Comparison of ENCODE assay signal across 10 cellular contexts in genomic region chr19:16368385-16369305, GRCh38. TPM values are rescaled to one million over a fixed set of nuclear protein-coding genes. Genes with fewer than 3 reads are reported as not detected.
DNase-seq lines count a peak whose midpoint lies in the region; ATAC-seq lines count a peak whose summit lies in the region.
"Had no signal": no experiment of that assay in that cellular context is flagged by ENCODE, and none has a peak within 500 bp of the region (broad histone marks: within the 10 kb centered on the region; RNA-seq: fewer than 3 reads in every experiment).

No MANE protein-coding gene starts in this region.

- intact Hi-C loops in left ventricle myocardium superior (cut with micrococcal nuclease) (no loop called here), Right ventricle myocardium inferior (cut with DNase I) (no loop called here), posterior vena cava (cut with DNase I) (no loop called here)

- peak; percentile 16 for DNase-seq in left ventricle myocardium superior
- DNase-seq in Right ventricle myocardium inferior (ENCODE audit: missing footprints) = no peak
- DNase-seq in activated CD4-positive, alpha-beta T cell treated with anti-CD3 and anti-CD28 coated beads for 48 hours = peak; percentile 42
- DNase-seq in effector CD4-positive, alpha-beta T cell = peak; percentile 83
- DNase-seq in stimulated activated naive CD4-positive, alpha-beta T cell treated with Interleukin-2 at 50 U/mL for 16 hours (lab: John Stamatoyannopoulos, UW) = peak; percentile 40
- DNase-seq in posterior vena cava (ENCODE audit: low spot score) = no peak
- no peak for DNase-seq in NCI-H146 treated with DMSO at 0.1 percent for 48 hours (lab: John Stamatoyannopoulos, UW; ENCODE audit: unreplicated experiment)
- no peak for DNase-seq in G401 (ENCODE audit: low spot score)
- DNase-seq: glutamatergic neuron, left ventricle myocardium inferior had no signal

- in situ Hi-C loops in G401 (cut with HindIII; ENCODE audit: low sequenced_read_pairs) = loop anchor here (25.0 kb wide), 1 partner anchor 131 kb away; no protein-coding TSS in a partner anchor

- ATAC-seq in left ventricle myocardium superior (no peak), Right ventricle myocardium inferior (no peak)

RNA-seq across cellular contexts. Expression of gene KLF2, which starts 44.0 kb away (rescaled TPM):
- total RNA-seq in left ventricle myocardium superior (72.1 TPM), Right ventricle myocardium inferior (73.1 TPM), posterior vena cava (100 to 1,000 TPM in 1 of 2 donors, 10 to 100 TPM in 1; 97.8 to 208 TPM)
- total RNA-seq in G401 (2014; rRNA removed; shearing (Covaris generic)) = 4.8 TPM in 1 of 2 replicates, not detected in the other

Comparison
In these comparisons a context has a peak if more than half of its experiments do, and no peak if none do; other contexts are left out.
1. DNase-seq: peak in left ventricle myocardium superior (single experiment), activated CD4-positive, alpha-beta T cell treated with anti-CD3 and anti-CD28 coated beads for 48 hours (single experiment), effector CD4-positive, alpha-beta T cell (single experiment) and stimulated activated naive CD4-positive, alpha-beta T cell treated with Interleukin-2 at 50 U/mL for 16 hours (single experiment); none in Right ventricle myocardium inferior (single experiment), posterior vena cava (single experiment), NCI-H146 treated with DMSO at 0.1 percent for 48 hours (single experiment) and G401 (single experiment).
2. RNA of gene KLF2, which starts 44.0 kb away (total RNA-seq): 97.8 to 208 TPM in posterior vena cava, 73.1 TPM in Right ventricle myocardium inferior (single experiment) and 72.1 TPM in left ventricle myocardium superior (single experiment); 4.8 TPM in G401; every median in the first group is over 10 times any median in the second.